Comparison of ENCODE assay signal across 9 cellular contexts in the genomic region with DNA sequence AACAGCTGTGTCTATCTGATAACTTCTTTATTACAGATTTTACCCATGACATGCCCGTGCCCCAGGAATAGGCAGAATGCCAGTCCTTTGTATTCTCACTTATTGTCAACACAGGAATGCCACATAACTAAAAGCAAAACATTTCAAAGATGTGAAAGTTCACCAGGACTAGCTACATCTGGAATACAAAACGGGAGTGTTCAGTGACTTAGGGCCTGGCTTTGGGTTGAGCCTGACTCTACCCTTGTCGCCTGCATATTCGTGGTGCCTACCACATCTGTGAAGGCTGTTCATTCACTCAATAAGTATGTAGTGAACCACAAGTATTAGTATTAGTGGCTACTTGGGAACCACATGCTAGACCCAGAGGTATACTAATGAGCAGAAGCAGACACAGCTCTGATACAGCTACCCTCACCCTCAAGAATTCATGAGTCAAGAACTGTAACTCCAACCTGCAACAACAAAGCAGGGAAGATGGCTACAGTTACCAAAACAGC. TPM values are rescaled to one million over a fixed set of nuclear protein-coding genes. Genes with fewer than 3 reads are reported as not detected.
DNase-seq lines count a peak whose midpoint lies in the region; ATAC-seq and TF ChIP-seq lines count a peak whose summit lies in the region.
"Had no signal": no experiment of that assay in that cellular context is flagged by ENCODE, and none has a peak within 500 bp of the region (broad histone marks: within the 10 kb centered on the region; RNA-seq: fewer than 3 reads in every experiment).

No MANE protein-coding gene starts in this region.

- H3K27ac ChIP-seq in esophagus muscularis mucosa (replicated peaks in 1 of 4) (peak overlapping the region in 3 of 4 donors; percentile 15 to 47 (median 25)), subcutaneous abdominal adipose tissue (ENCODE audit: low read depth, low read length) (peak overlapping the region; percentile 42), WERI-Rb-1 (no peak overlapping the region), MM.1S (ENCODE audit: low read length) (no peak overlapping the region)

- H3K9ac ChIP-seq in subcutaneous abdominal adipose tissue (ENCODE audit: low read length in 5 of 5) (peak overlapping the region in 4 of 5 donors; percentile 20 to 64 (median 58)), MM.1S (ENCODE audit: low read length) (no peak overlapping the region)

- no peaks in the 10 kb centered on the region for H3K9me3 ChIP-seq in esophagus muscularis mucosa
- no peaks in the 10 kb centered on the region for H3K9me3 ChIP-seq in subcutaneous abdominal adipose tissue (ENCODE audit: control insufficient read depth in 5 of 5, low read length in 5 of 5)
- H3K9me3 ChIP-seq in WERI-Rb-1 (ENCODE audit: severe bottlenecking), result no peaks in the 10 kb centered on the region
- no peaks in the 10 kb centered on the region for H3K9me3 ChIP-seq in MM.1S (replicated peaks; ENCODE audit: insufficient read depth, low read length)
- H3K9me3 ChIP-seq: mucosa of descending colon had no signal

- H3K4me2 ChIP-seq in MM.1S (ENCODE audit: low read depth, low read length), result no peak overlapping the region

- no peaks in the 10 kb centered on the region for H4K20me1 ChIP-seq in MM.1S (ENCODE audit: insufficient read depth, low read length)

- 61% methylated on average over 4 of the region's 4 CpGs for WGBS in esophagus muscularis mucosa

- intact Hi-C loops in esophagus muscularis mucosa (cut with DNase I), result no loop called here

- 0 out of 2 replicates have a peak, but pooled peaks cover 8% of the 10 kb centered on the region for H3K79me2 ChIP-seq in MM.1S (ENCODE audit: low read length)

- peak; percentile 45 for ATAC-seq in GM21515 (IDR thresholded peaks at IDR 0.05; ENCODE audit: unreplicated experiment)
- ATAC-seq: mucosa of descending colon had no signal

- TF ChIP-seq EP300 in esophagus muscularis mucosa (IDR thresholded peaks at IDR 0.05), result no peak

- no peak for TF ChIP-seq CTCF in esophagus muscularis mucosa (IDR thresholded peaks at IDR 0.05)
- TF ChIP-seq CTCF in WERI-Rb-1 (IDR thresholded peaks at IDR 0.05; ENCODE audit: low read depth, low read length), result no peak
- TF ChIP-seq CTCF in MM.1S (IDR thresholded peaks at IDR 0.05; ENCODE audit: low read length), result no peak

- peak overlapping the region; percentile 53 to 70 (median 55) for H3K4me3 ChIP-seq in esophagus muscularis mucosa
- peak overlapping the region; percentile 58 to 99 (median 65) for H3K4me3 ChIP-seq in subcutaneous abdominal adipose tissue (ENCODE audit: low read depth in 1 of 5, low read length in 5 of 5)
- H3K4me3 ChIP-seq in WERI-Rb-1 (ENCODE audit: low read depth, low read length), result no peak overlapping the region
- H3K4me3 ChIP-seq in MM.1S (ENCODE audit: low read length), result no peak overlapping the region
- H3K4me3 ChIP-seq: mucosa of descending colon had no signal

- no peak for TF ChIP-seq POLR2A in esophagus muscularis mucosa (IDR thresholded peaks at IDR 0.05; ENCODE audit: low read depth)

- peak; percentile 44 for DNase-seq in GM04503 (ENCODE audit: low read depth)
- peak; percentile 97 for DNase-seq in M059J (ENCODE audit: low read depth)
- no peak for DNase-seq in esophagus muscularis mucosa (ENCODE audit: extremely low spot score)
- no peak for DNase-seq in WERI-Rb-1
- no peak for DNase-seq in MM.1S
- no peak for DNase-seq in cerebellar nuclear complex (lab: John Stamatoyannopoulos, UW)

- no peak overlapping the region for H2AFZ ChIP-seq in MM.1S (ENCODE audit: low read length)

- H3K4me1 ChIP-seq in esophagus muscularis mucosa (peaks cover 25 to 61% (median 50%) of the 10 kb centered on the region in 4 donors), subcutaneous abdominal adipose tissue (ENCODE audit: control insufficient read depth in 5 of 5, insufficient read depth in 5 of 5, low read length in 5 of 5) (peaks cover 12 to 65% (median 54%) of the 10 kb centered on the region in 5 donors), MM.1S (ENCODE audit: low read length) (peaks cover 8% of the 10 kb centered on the region)

- H3K9me2 ChIP-seq in MM.1S (replicated peaks; ENCODE audit: insufficient read depth, low read length), result no peaks in the 10 kb centered on the region

- H3K27me3 ChIP-seq in esophagus muscularis mucosa (no peaks in the 10 kb centered on the region), subcutaneous abdominal adipose tissue (ENCODE audit: control insufficient read depth in 5 of 5, insufficient read depth in 4 of 5, low read length in 5 of 5) (no peaks in the 10 kb centered on the region), WERI-Rb-1 (ENCODE audit: insufficient read depth, low read depth, severe bottlenecking) (no peaks in the 10 kb centered on the region), MM.1S (replicated peaks; ENCODE audit: insufficient read depth, low read length) (no peaks in the 10 kb centered on the region)

- peaks cover 13% of the 10 kb centered on the region for H3F3A ChIP-seq in MM.1S (ENCODE audit: insufficient read depth, low read length)

- H3K36me3 ChIP-seq in esophagus muscularis mucosa (no peaks in the 10 kb centered on the region), subcutaneous abdominal adipose tissue (ENCODE audit: control insufficient read depth in 5 of 5, insufficient read depth in 5 of 5, low read length in 5 of 5) (peaks cover 0 to 4% (median 0%) of the 10 kb centered on the region in 5 donors), WERI-Rb-1 (no peaks in the 10 kb centered on the region), MM.1S (replicated peaks; ENCODE audit: insufficient read depth, low read length) (no peaks in the 10 kb centered on the region)

RNA-seq across cellular contexts. Expression of a gene that starts 2.8 kb away (rescaled TPM):
- 181 and 241 TPM in 2 replicates for total RNA-seq in M059J (2014; rRNA removed; shearing (Covaris generic))
- 10 to 100 TPM; 23.3 to 31.4 (median 27.7) TPM for total RNA-seq in esophagus muscularis mucosa

Comparison
In these comparisons a context has a peak if more than half of its experiments do, and no peak if none do; other contexts are left out.
1. DNase-seq: peak in GM04503 (single experiment) and M059J (single experiment); none in esophagus muscularis mucosa (single experiment), WERI-Rb-1 (single experiment), MM.1S (single experiment) and cerebellar nuclear complex (0 of 2).
2. H3K27ac ChIP-seq: peak in esophagus muscularis mucosa (3 of 4) and subcutaneous abdominal adipose tissue (single experiment); none in WERI-Rb-1 (single experiment) and MM.1S (single experiment).
3. H3K4me3 ChIP-seq: peak in esophagus muscularis mucosa (4 of 4) and subcutaneous abdominal adipose tissue (5 of 5); none in WERI-Rb-1 (single experiment) and MM.1S (single experiment).